In genomic region chr5:175336781-175337180, GRCh38 we compare ENCODE assay signal across 22 cellular contexts.
"Had no signal": no experiment of that assay in that cellular context is flagged by ENCODE, and none has a peak within 500 bp of the region (broad histone marks: within the 10 kb centered on the region; RNA-seq: fewer than 3 reads in every experiment).

No MANE protein-coding gene starts in this region.

- H3K9me3 ChIP-seq: esophagus muscularis mucosa, gastroesophageal sphincter, heart left ventricle, left ventricle myocardium inferior, mucosa of descending colon, prostate gland, right atrium auricular region, vagina had no signal

- H3K4me1 ChIP-seq: esophagus muscularis mucosa, gastroesophageal sphincter, heart left ventricle, left ventricle myocardium inferior, prostate gland, right atrium auricular region, stomach, vagina had no signal

- H3K36me3 ChIP-seq: cardiac muscle cell, esophagus muscularis mucosa, gastroesophageal sphincter, heart left ventricle, left ventricle myocardium inferior, prostate gland, right atrium auricular region, stomach, vagina had no signal

- H3K27ac ChIP-seq: cardiac muscle cell, esophagus muscularis mucosa, gastroesophageal sphincter, heart left ventricle, left ventricle myocardium inferior, prostate gland, right atrium auricular region, skin epidermis, stomach, vagina had no signal

- H3K4me3 ChIP-seq: cardiac muscle cell, esophagus muscularis mucosa, gastroesophageal sphincter, heart left ventricle, left ventricle myocardium inferior, mucosa of descending colon, prostate gland, right atrium auricular region, skin epidermis, stomach, vagina had no signal

- DNase-seq: activated CD4-positive, alpha-beta T cell treated with anti-CD3 and anti-CD28 coated beads, Interleukin-2, amount 10 ng/mL, durations not matched to agents 24 days and 14 days; activated CD8-positive, alpha-beta T cell treated with anti-CD3 and anti-CD28 coated beads, Interleukin-2, amount 10 ng/mL, durations not matched to agents 7 days and 5 days; activated naive CD4-positive, alpha-beta T cell treated with Interleukin-2 at 50 U/mL for 16 hours; activated naive CD8-positive, alpha-beta T cell treated with anti-CD3 and anti-CD28 coated beads, Interleukin-2, amount 10 ng/mL, durations not matched to agents 7 days and 5 days; activated T-cell treated with anti-CD3 and anti-CD28 coated beads, Interleukin-2, amount 50 U/mL, for 24 hours; amygdala; effector memory CD4-positive, alpha-beta T cell; heart left ventricle; left ventricle myocardium inferior; mucosa of descending colon; naive B cell; stimulated activated CD4-positive, alpha-beta T cell treated with anti-CD3 and anti-CD28 coated beads, Interleukin-4, amount 100 ng/mL, for 1 hour; stomach; trophoblast cell had no signal

- H3K27me3 ChIP-seq: cardiac muscle cell, gastroesophageal sphincter, right atrium auricular region, stomach, vagina had no signal

- ATAC-seq: activated CD8-positive, alpha-beta T cell treated with anti-CD3 and anti-CD28 coated beads, Interleukin-2, amount 10 ng/mL, durations not matched to agents 7 days and 5 days; gastroesophageal sphincter; heart left ventricle; mucosa of descending colon; stimulated activated effector memory CD8-positive, alpha-beta T cell treated with anti-CD3 and anti-CD28 coated beads, Interleukin-12 subunit alpha, Interleukin-12 subunit beta, amount 100 ng/mL, for 72 hours had no signal
